2 cellular contexts compared by ENCODE assay signal in genomic region chr2:120258140-120258539, GRCh38.
TF ChIP-seq lines count a peak whose summit lies in the region.

No MANE protein-coding gene starts in this region.

TF ChIP-seq in HepG2, 621 proteins besides CTCF, POLR2A, EP300 and RAD21 (continues in another document):
- TF ChIP-seq ZNF17 (CRISPR knock-in tag; IDR thresholded peaks at IDR 0.05) (no peak), ZNF780A (CRISPR knock-in tag; IDR thresholded peaks at IDR 0.05) (no peak), NFE2 (CRISPR knock-in tag; IDR thresholded peaks at IDR 0.05) (no peak), ZBTB33 (CRISPR knock-in tag; IDR thresholded peaks at IDR 0.05) (peak; percentile 42; the same call in 1 of the 2 replicates), CHCHD3 (CRISPR knock-in tag; IDR thresholded peaks at IDR 0.05) (no peak), ZNF580 (CRISPR knock-in tag; IDR thresholded peaks at IDR 0.05; ENCODE audit: borderline replicate concordance, low read depth) (no peak), AFF4 (CRISPR knock-in tag; IDR thresholded peaks at IDR 0.05) (no peak), GATAD2A (CRISPR knock-in tag; IDR thresholded peaks at IDR 0.05) (0 out of 2 replicates have a peak, but pooled peaks have one; percentile 18), ZNF687 (CRISPR knock-in tag; IDR thresholded peaks at IDR 0.05) (peak; percentile 12; the same call in 1 of the 2 replicates), HOXA7 (CRISPR knock-in tag; IDR thresholded peaks at IDR 0.05) (no peak)
- TF ChIP-seq, protein P1, sequence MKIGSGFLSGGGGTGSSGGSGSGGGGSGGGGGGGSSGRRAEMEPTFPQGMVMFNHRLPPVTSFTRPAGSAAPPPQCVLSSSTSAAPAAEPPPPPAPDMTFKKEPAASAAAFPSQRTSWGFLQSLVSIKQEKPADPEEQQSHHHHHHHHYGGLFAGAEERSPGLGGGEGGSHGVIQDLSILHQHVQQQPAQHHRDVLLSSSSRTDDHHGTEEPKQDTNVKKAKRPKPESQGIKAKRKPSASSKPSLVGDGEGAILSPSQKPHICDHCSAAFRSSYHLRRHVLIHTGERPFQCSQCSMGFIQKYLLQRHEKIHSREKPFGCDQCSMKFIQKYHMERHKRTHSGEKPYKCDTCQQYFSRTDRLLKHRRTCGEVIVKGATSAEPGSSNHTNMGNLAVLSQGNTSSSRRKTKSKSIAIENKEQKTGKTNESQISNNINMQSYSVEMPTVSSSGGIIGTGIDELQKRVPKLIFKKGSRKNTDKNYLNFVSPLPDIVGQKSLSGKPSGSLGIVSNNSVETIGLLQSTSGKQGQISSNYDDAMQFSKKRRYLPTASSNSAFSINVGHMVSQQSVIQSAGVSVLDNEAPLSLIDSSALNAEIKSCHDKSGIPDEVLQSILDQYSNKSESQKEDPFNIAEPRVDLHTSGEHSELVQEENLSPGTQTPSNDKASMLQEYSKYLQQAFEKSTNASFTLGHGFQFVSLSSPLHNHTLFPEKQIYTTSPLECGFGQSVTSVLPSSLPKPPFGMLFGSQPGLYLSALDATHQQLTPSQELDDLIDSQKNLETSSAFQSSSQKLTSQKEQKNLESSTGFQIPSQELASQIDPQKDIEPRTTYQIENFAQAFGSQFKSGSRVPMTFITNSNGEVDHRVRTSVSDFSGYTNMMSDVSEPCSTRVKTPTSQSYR (CRISPR knock-in tag; IDR thresholded peaks at IDR 0.05; ENCODE audit: borderline replicate concordance) = peak; percentile 39; the same call in 1 of the 2 replicates

TF ChIP-seq in GM12878, 131 proteins besides CTCF, POLR2A, EP300 and RAD21:
- TF ChIP-seq ATF7 (IDR thresholded peaks at IDR 0.05; ENCODE audit: low read depth) = no peak
- TF ChIP-seq, protein P2, sequence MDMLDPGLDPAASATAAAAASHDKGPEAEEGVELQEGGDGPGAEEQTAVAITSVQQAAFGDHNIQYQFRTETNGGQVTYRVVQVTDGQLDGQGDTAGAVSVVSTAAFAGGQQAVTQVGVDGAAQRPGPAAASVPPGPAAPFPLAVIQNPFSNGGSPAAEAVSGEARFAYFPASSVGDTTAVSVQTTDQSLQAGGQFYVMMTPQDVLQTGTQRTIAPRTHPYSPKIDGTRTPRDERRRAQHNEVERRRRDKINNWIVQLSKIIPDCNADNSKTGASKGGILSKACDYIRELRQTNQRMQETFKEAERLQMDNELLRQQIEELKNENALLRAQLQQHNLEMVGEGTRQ (IDR thresholded peaks at IDR 0.05; ENCODE audit: borderline replicate concordance, low read depth, low read length) = no peak
- TF ChIP-seq, protein P3, sequence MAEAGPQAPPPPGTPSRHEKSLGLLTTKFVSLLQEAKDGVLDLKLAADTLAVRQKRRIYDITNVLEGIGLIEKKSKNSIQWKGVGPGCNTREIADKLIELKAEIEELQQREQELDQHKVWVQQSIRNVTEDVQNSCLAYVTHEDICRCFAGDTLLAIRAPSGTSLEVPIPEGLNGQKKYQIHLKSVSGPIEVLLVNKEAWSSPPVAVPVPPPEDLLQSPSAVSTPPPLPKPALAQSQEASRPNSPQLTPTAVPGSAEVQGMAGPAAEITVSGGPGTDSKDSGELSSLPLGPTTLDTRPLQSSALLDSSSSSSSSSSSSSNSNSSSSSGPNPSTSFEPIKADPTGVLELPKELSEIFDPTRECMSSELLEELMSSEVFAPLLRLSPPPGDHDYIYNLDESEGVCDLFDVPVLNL (IDR thresholded peaks at IDR 0.05; ENCODE audit: low read depth, low read length) = no peak
- TF ChIP-seq MTA3 (IDR thresholded peaks at IDR 0.05; ENCODE audit: borderline replicate concordance, low read length) = no peak
- TF ChIP-seq BHLHE40 (IDR thresholded peaks at IDR 0.05; ENCODE audit: borderline replicate concordance in 1 of 2, low read depth in 2 of 2, low read length in 1 of 2) = no peak
- no peak for TF ChIP-seq ZBTB33 (IDR thresholded peaks at IDR 0.05)
- TF ChIP-seq CHD1 (IDR thresholded peaks at IDR 0.05; ENCODE audit: low read depth, low read length) = no peak
- TF ChIP-seq MTA2 (IDR thresholded peaks at IDR 0.05; ENCODE audit: low read depth) = no peak
- TF ChIP-seq SIX5 (IDR thresholded peaks at IDR 0.05; ENCODE audit: low read depth, low read length, severe bottlenecking) = no peak
- no peak for TF ChIP-seq IRF4 (IDR thresholded peaks at IDR 0.05; ENCODE audit: low read depth, low read length)
- TF ChIP-seq RFX5 (IDR thresholded peaks at IDR 0.05; ENCODE audit: low read depth, low read length) = no peak
